Comparison of ENCODE assay signal across 8 cellular contexts in the genomic region with DNA sequence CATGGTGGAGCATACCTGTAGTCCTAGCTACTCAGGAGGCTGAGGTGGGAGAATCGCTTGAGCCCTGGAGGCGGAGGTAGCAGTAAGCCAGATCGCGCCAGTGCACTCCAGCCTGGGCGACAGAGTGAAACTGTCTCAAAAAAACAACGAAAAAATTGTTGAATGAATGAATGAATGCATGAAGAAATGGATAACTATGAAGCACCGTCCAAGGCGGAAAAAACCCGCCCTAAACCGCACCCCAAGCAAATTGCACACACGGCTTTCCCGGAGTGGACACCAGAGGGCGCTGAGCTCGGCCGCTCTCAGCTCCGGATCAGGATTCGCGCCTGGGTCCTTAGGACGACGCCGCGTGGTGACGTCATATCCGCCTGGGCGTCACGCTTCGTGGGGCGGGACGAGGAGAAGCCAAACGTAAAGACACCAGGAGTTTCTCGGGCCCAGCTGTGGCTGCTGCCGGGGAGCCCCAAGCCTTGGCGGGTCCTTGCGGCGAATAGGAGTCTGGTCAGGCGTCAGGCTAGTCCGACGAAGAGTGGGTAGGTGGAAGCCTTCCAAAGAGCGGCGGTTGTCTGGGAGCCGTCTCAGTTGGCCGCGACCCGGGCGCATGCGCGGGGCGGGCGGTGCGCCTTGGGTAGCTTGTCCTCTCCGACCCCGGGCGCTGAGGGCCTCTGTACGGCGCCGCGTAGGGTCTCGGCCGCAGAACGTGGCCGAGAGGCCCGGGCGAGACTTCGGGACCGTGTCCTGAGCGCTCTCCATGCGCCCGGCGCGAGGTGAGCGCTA. TPM values are rescaled to one million over a fixed set of nuclear protein-coding genes. Genes with fewer than 3 reads are reported as not detected.
DNase-seq lines count a peak whose midpoint lies in the region; ATAC-seq, FAIRE-seq and TF ChIP-seq lines count a peak whose summit lies in the region.

A gene (plus strand): TSS at position 639 of the 780 bp plus-strand sequence. CDS start 11,094 bp downstream, outside the sequence.
A gene (plus strand): TSS at position 364 of the 780 bp plus-strand sequence. CDS start 4,085 bp downstream, outside the sequence.

- H3K4me1 ChIP-seq in H1 (replicated peaks in 1 of 4; ENCODE audit: control insufficient read depth in 3 of 4, insufficient read depth in 4 of 4, low read length in 3 of 4) (no peaks in the 10 kb centered on the region), mesenchymal stem cell (ENCODE audit: control insufficient read depth, insufficient read depth, low read depth, low read length) (peaks cover 7% of the 10 kb centered on the region)

- no peak within 1 kb of the TSS for H3K14ac ChIP-seq in H1 (ENCODE audit: insufficient read length)
- peak within 1 kb of the TSS in 1 of 2 experiments; percentile 98 for H3K14ac ChIP-seq in mesenchymal stem cell (ENCODE audit: low read length in 2 of 2)

- H3K9me3 ChIP-seq in H1 (ENCODE audit: insufficient read depth in 2 of 2, low read depth in 1 of 2, low read length in 1 of 2), result no peaks in the 10 kb centered on the region
- H3K9me3 ChIP-seq in mesenchymal stem cell (ENCODE audit: control insufficient read depth, low read length), result no peaks in the 10 kb centered on the region

- H3K36me3 Mint-ChIP-seq in activated CD8-positive, alpha-beta memory T cell treated with anti-CD3 and anti-CD28 coated beads, Interleukin-2, amount 10 ng/mL, durations not matched to agents 7 days and 5 days, result peaks cover 12% of the 10 kb centered on the region

- H4K91ac ChIP-seq in H1 (replicated peaks; ENCODE audit: insufficient read length, low read length) (peak within 1 kb of the TSS; percentile 69), mesenchymal stem cell (ENCODE audit: low read length) (peak within 1 kb of the TSS; percentile 65)

- H2AK5ac ChIP-seq in H1 (ENCODE audit: low read depth, low read length), result no peak within 1 kb of the TSS; the same call in 1 of the 2 replicates
- H2AK5ac ChIP-seq in mesenchymal stem cell (ENCODE audit: low read length, severe bottlenecking), result no peak within 1 kb of the TSS

- peaks cover 22 to 38% of the 10 kb centered on the region in 2 experiments for H3K79me2 ChIP-seq in H1 (ENCODE audit: control insufficient read depth in 1 of 2, insufficient read depth in 2 of 2, low read length in 2 of 2)

- H3K56ac ChIP-seq in H1 (replicated peaks; ENCODE audit: insufficient read length, low read depth, low read length), result peak within 1 kb of the TSS; percentile 97

- no peaks in the 10 kb centered on the region for H3K9me3 Mint-ChIP-seq in activated CD8-positive, alpha-beta memory T cell treated with anti-CD3 and anti-CD28 coated beads, Interleukin-2, amount 10 ng/mL, durations not matched to agents 7 days and 5 days (ENCODE audit: low read depth)

- H2AFZ ChIP-seq in H1 (ENCODE audit: low read length) (peak within 1 kb of the TSS; percentile 79; the same call in 1 of the 2 replicates), mesenchymal stem cell (ENCODE audit: low read depth, low read length) (peak within 1 kb of the TSS; percentile 86)

- H3K4me3 Mint-ChIP-seq in activated CD8-positive, alpha-beta memory T cell treated with anti-CD3 and anti-CD28 coated beads, Interleukin-2, amount 10 ng/mL, durations not matched to agents 7 days and 5 days, result peak within 1 kb of the TSS; percentile 98

- H3K18ac ChIP-seq in H1 (ENCODE audit: extremely low read depth, low read length) (peak within 1 kb of the TSS; percentile 99), mesenchymal stem cell (ENCODE audit: low read depth in 1 of 2, low read length in 2 of 2) (peak within 1 kb of the TSS; percentile 91 to 99)

- peaks cover 8 to 11% of the 10 kb centered on the region in 2 experiments for H4K20me1 ChIP-seq in H1 (replicated peaks in 1 of 2; ENCODE audit: control insufficient read depth in 1 of 2, insufficient read depth in 2 of 2, low read length in 2 of 2)

- FAIRE-seq in H1 (lab: Jason Lieb, UNC), result peak; percentile 57

- H3K79me1 ChIP-seq in H1 (ENCODE audit: low read depth, low read length), result peaks cover 6% of the 10 kb centered on the region
- peaks cover 5% of the 10 kb centered on the region for H3K79me1 ChIP-seq in mesenchymal stem cell (replicated peaks; ENCODE audit: low read length, poor library complexity, severe bottlenecking)

- H2BK15ac ChIP-seq in H1 (ENCODE audit: low read length) (peak within 1 kb of the TSS; percentile 61), mesenchymal stem cell (ENCODE audit: low read depth, poor library complexity, severe bottlenecking) (peak within 1 kb of the TSS; percentile 77)

- WGBS in H1 (ENCODE audit: extremely low coverage in 1 of 2, insufficient coverage in 1 of 2, insufficient read length in 1 of 2, insufficient replicate concordance in 2 of 2, low coverage in 1 of 2, low lambda C conversion rate in 2 of 2, missing lambda C conversion rate in 1 of 2), 2 experiments, result 8% methylated on average over 64 of the region's 71 CpGs; no CpG with 5 or more reads in 1 of the 2 experiments
- 6% methylated on average over 67 of the region's 71 CpGs for WGBS in mesenchymal stem cell

- peak; percentile 28 to 47; a peak in 3 of 4 replicates for TF ChIP-seq RAD21 in H1 (IDR thresholded peaks at IDR 0.05 in 1 of 2, conservative IDR thresholded peaks at IDR 0.05 in 1 of 2; ENCODE audit: low read depth in 2 of 2, low read length in 2 of 2)

- H3K4me3 ChIP-seq in H1 (ENCODE audit: extremely low read depth in 1 of 4, insufficient read depth in 2 of 4, low read depth in 3 of 4, low read length in 4 of 4) (peak within 1 kb of the TSS; percentile 82 to 95 (median 93)), mesenchymal stem cell (ENCODE audit: insufficient read depth in 1 of 2, low read depth in 1 of 2, low read length in 2 of 2) (peak within 1 kb of the TSS; percentile 68 to 85)

- H3K9ac ChIP-seq in H1 (replicated peaks in 1 of 4; ENCODE audit: extremely low read depth in 1 of 4, low read depth in 3 of 4, low read length in 3 of 4), result peak within 1 kb of the TSS; percentile 91 to 98 (median 96)
- H3K9ac ChIP-seq in mesenchymal stem cell (ENCODE audit: low read length), result peak within 1 kb of the TSS; percentile 99

- peak within 1 kb of the TSS; percentile 96 for H4K5ac ChIP-seq in H1 (ENCODE audit: insufficient read length, low read depth, low read length)

- peak; percentile 75 to 96 for TF ChIP-seq POLR2A in H1 (IDR thresholded peaks at IDR 0.05; ENCODE audit: control extremely low read depth in 1 of 2, low read depth in 2 of 2, low read length in 2 of 2)

- H2BK120ac ChIP-seq in H1 (replicated peaks; ENCODE audit: low read depth, low read length) (no peak within 1 kb of the TSS), mesenchymal stem cell (ENCODE audit: low read depth, low read length) (no peak within 1 kb of the TSS)

- H3K4me1 Mint-ChIP-seq in activated CD8-positive, alpha-beta memory T cell treated with anti-CD3 and anti-CD28 coated beads, Interleukin-2, amount 10 ng/mL, durations not matched to agents 7 days and 5 days, result peaks cover 32% of the 10 kb centered on the region

- H2BK12ac ChIP-seq in H1 (ENCODE audit: low read depth, low read length), result peak within 1 kb of the TSS; percentile 50; the same call in 1 of the 2 replicates
- peak within 1 kb of the TSS in 1 of 2 experiments; percentile 90 for H2BK12ac ChIP-seq in mesenchymal stem cell (ENCODE audit: low read length in 2 of 2)

- H3K36me3 ChIP-seq in H1 (ENCODE audit: control insufficient read depth in 2 of 4, insufficient read depth in 4 of 4, low read length in 3 of 4), result peaks cover 2 to 14% (median 10%) of the 10 kb centered on the region in 4 experiments; a peak in 7 of 8 replicates
- peaks cover 8 to 23% of the 10 kb centered on the region in 2 experiments for H3K36me3 ChIP-seq in mesenchymal stem cell (ENCODE audit: control insufficient read depth in 1 of 2, insufficient read depth in 2 of 2, low read depth in 1 of 2, low read length in 2 of 2)

- H3K27ac ChIP-seq in H1 (ENCODE audit: low read depth, low read length) (peak within 1 kb of the TSS; percentile 97), mesenchymal stem cell (ENCODE audit: low read length, poor library complexity, severe bottlenecking) (peak within 1 kb of the TSS; percentile 97)

- TF ChIP-seq CTCF in H1 (IDR thresholded peaks at IDR 0.05; ENCODE audit: control extremely low read depth in 1 of 3, insufficient read depth in 1 of 3, low read depth in 1 of 3, low read length in 3 of 3), result peak; percentile 86 to 98 (median 92)

- H3K27me3 ChIP-seq in H1 (replicated peaks in 1 of 4; ENCODE audit: control insufficient read depth in 3 of 4, extremely low read depth in 1 of 4, insufficient read depth in 3 of 4, low read length in 3 of 4) (no peaks in the 10 kb centered on the region; a peak in 1 of 7 replicates), mesenchymal stem cell (ENCODE audit: control insufficient read depth in 1 of 2, insufficient read depth in 1 of 2, low read length in 2 of 2) (peaks cover 14 to 20% of the 10 kb centered on the region in 2 experiments)

- peaks cover 5% of the 10 kb centered on the region; the same call in 1 of the 2 replicates for H3K23me2 ChIP-seq in H1 (ENCODE audit: low read depth, low read length)

- no peak within 1 kb of the TSS for H2BK20ac ChIP-seq in H1 (ENCODE audit: low read length)

- H3K23ac ChIP-seq in H1 (ENCODE audit: insufficient read length) (no peak within 1 kb of the TSS), mesenchymal stem cell (ENCODE audit: low read length in 2 of 2) (no peak within 1 kb of the TSS)

- peaks cover 14% of the 10 kb centered on the region for H3K27me3 Mint-ChIP-seq in activated CD8-positive, alpha-beta memory T cell treated with anti-CD3 and anti-CD28 coated beads, Interleukin-2, amount 10 ng/mL, durations not matched to agents 7 days and 5 days

- peak within 1 kb of the TSS; percentile 89 to 94 for H3K4me2 ChIP-seq in H1 (ENCODE audit: insufficient read depth in 1 of 2, low read depth in 2 of 2, low read length in 2 of 2)
- H3K4me2 ChIP-seq in mesenchymal stem cell (ENCODE audit: low read length, poor library complexity, severe bottlenecking), result peak within 1 kb of the TSS; percentile 79

- ATAC-seq in GM21381 (IDR thresholded peaks at IDR 0.05; ENCODE audit: unreplicated experiment), result peak; percentile 87
- ATAC-seq in activated CD8-positive, alpha-beta memory T cell treated with anti-CD3 and anti-CD28 coated beads, Interleukin-2, amount 10 ng/mL, durations not matched to agents 7 days and 5 days, result peak; percentile 91

- no peak within 1 kb of the TSS for H3K4ac ChIP-seq in H1 (replicated peaks; ENCODE audit: insufficient read length, low read depth, low read length)
- H3K4ac ChIP-seq in mesenchymal stem cell (ENCODE audit: low read depth in 1 of 2, low read length in 2 of 2), result peak within 1 kb of the TSS; percentile 24 to 99

- peak within 1 kb of the TSS; percentile 99 for H3K27ac Mint-ChIP-seq in activated CD8-positive, alpha-beta memory T cell treated with anti-CD3 and anti-CD28 coated beads, Interleukin-2, amount 10 ng/mL, durations not matched to agents 7 days and 5 days

- peak within 1 kb of the TSS; percentile 99; the same call in 1 of the 2 replicates for H4K8ac ChIP-seq in H1 (ENCODE audit: extremely low read depth, insufficient read depth, low read length)
- peak within 1 kb of the TSS; percentile 77 for H4K8ac ChIP-seq in mesenchymal stem cell (ENCODE audit: low read length)

- CTCF ChIA-PET in activated CD8-positive, alpha-beta memory T cell treated with anti-CD3 and anti-CD28 coated beads, Interleukin-2, amount 10 ng/mL, durations not matched to agents 7 days and 5 days (lab: Charles Lee), result interaction anchor here (0.7 to 4.6 kb wide), 62 partner anchors 8 to 1078 kb away, joined by 3 to 59 read pairs (median 5); a partner anchor contains a TSS
- CTCF ChIA-PET in H1 (lab: Charles Lee; ENCODE audit: partially characterized antibody), result interaction anchor here (0.6 to 14.4 kb wide), 62 partner anchors 9 to 324 kb away, joined by 3 to 128 read pairs (median 4); a partner anchor contains a TSS

- H2BK5ac ChIP-seq in H1 (ENCODE audit: low read depth, low read length) (peak within 1 kb of the TSS; percentile 97), mesenchymal stem cell (ENCODE audit: low read depth, low read length, poor library complexity, severe bottlenecking) (peak within 1 kb of the TSS; percentile 97)

- peak in 1 of 2 experiments; percentile 63; a peak in 1 of 3 replicates for TF ChIP-seq EP300 in H1 (IDR thresholded peaks at IDR 0.05; ENCODE audit: borderline replicate concordance in 1 of 2, low read depth in 2 of 2, low read length in 2 of 2)

- POLR2A ChIA-PET in H1 (lab: Charles Lee; ENCODE audit: partially characterized antibody), result interaction anchor here (0.6 to 4.4 kb wide), 33 partner anchors 13 to 355 kb away, joined by 3 to 64 read pairs (median 4); a partner anchor contains a TSS

- DNase-seq in D341Med (ENCODE audit: low spot score) (peak; percentile 97), HUDEP-2 (lab: John Stamatoyannopoulos, UW; ENCODE audit: unreplicated experiment in 76 of 76) (peak; percentile 45 to 96 (median 92)), NOMO-1 treated with dmso at 0.1 percent for 144 hours (lab: John Stamatoyannopoulos, UW; ENCODE audit: unreplicated experiment) (peak; percentile 95), H1 (ENCODE audit: low read depth in 1 of 2, low spot score in 2 of 2) (peak; percentile 90 to 99), mesenchymal stem cell (peak; percentile 97)
- DNase-seq in activated CD8-positive, alpha-beta memory T cell treated with anti-CD3 and anti-CD28 coated beads, Interleukin-2, amount 10 ng/mL, durations not matched to agents 7 days and 5 days, result peak; percentile 99
- peak; percentile 98 for DNase-seq in stimulated activated CD8-positive, alpha-beta memory T cell treated with anti-CD3 and anti-CD28 coated beads, Interleukin-12 subunit alpha, Interleukin-12 subunit beta, amount 100 ng/mL, for 4 hours (ENCODE audit: low read depth)

RNA-seq across cellular contexts. Expression of the first gene that starts in this region (rescaled TPM):
- total RNA-seq in activated CD8-positive, alpha-beta memory T cell treated with anti-CD3 and anti-CD28 coated beads, Interleukin-2, amount 10 ng/mL, durations not matched to agents 7 days and 5 days, result 1 to 10 TPM; 6.9 to 7.4 TPM
- total RNA-seq in H1 (2021; fragmentation: NEBNext Ultra II Directional; extraction: Animal tissue kit (Norgen Biotek cat#: 25700)), result 10.3 and 10.8 TPM in 2 replicates
- polyA plus RNA-seq in H1 (2011; rRNA removed), result 5.6 and 8.8 TPM in 2 replicates
- polyA plus RNA-seq in H1 (2011; cell fraction: cytosol; rRNA removed), result 9.4 TPM
- polyA plus RNA-seq in H1 (2011; cell fraction: nucleus; rRNA removed), result 2.5 TPM
- polyA plus RNA-seq in H1 (2012, experiment 1 of 2), result 8.1 to 9.9 TPM (median 8.7 TPM) in 4 replicates
- 6.8 TPM for polyA plus RNA-seq in H1 (2012, experiment 2 of 2)
- 2.4 TPM for polyA plus RNA-seq in H1 (2013, experiment 1 of 2)
- 3.2 TPM for polyA plus RNA-seq in H1 (2013, experiment 2 of 2)
- polyA minus RNA-seq in H1 (2011; rRNA and poly(A)+ RNA removed), result 10.8 TPM in 2 replicates
- polyA minus RNA-seq in H1 (2011; cell fraction: cytosol; rRNA and poly(A)+ RNA removed), result 1.0 TPM
- 3.2 TPM for polyA minus RNA-seq in H1 (2011; cell fraction: nucleus; rRNA and poly(A)+ RNA removed)
- polyA plus RNA-seq in mesenchymal stem cell (2013, experiment 1 of 2), result 4.0 TPM
- polyA plus RNA-seq in mesenchymal stem cell (2013, experiment 2 of 2), result 5.2 TPM

RNA-seq across cellular contexts. Expression of the second gene that starts in this region (rescaled TPM):
- 10 to 100 TPM; 12.9 to 16.9 TPM for total RNA-seq in activated CD8-positive, alpha-beta memory T cell treated with anti-CD3 and anti-CD28 coated beads, Interleukin-2, amount 10 ng/mL, durations not matched to agents 7 days and 5 days
- total RNA-seq in H1 (2021; fragmentation: NEBNext Ultra II Directional; extraction: Animal tissue kit (Norgen Biotek cat#: 25700)), result 19.8 and 23.4 TPM in 2 replicates
- 6.9 and 11.7 TPM in 2 replicates for polyA plus RNA-seq in H1 (2011; rRNA removed)
- polyA plus RNA-seq in H1 (2011; cell fraction: cytosol; rRNA removed), result 14.7 TPM
- polyA plus RNA-seq in H1 (2011; cell fraction: nucleus; rRNA removed), result 6.2 TPM
- polyA plus RNA-seq in H1 (2012, experiment 1 of 2), result 9.6 to 13.0 TPM (median 10.4 TPM) in 4 replicates
- polyA plus RNA-seq in H1 (2012, experiment 2 of 2), result 4.4 TPM
- polyA plus RNA-seq in H1 (2013, experiment 1 of 2), result 14.6 TPM
- 14.7 TPM for polyA plus RNA-seq in H1 (2013, experiment 2 of 2)
- 7.8 and 16.6 TPM in 2 replicates for polyA minus RNA-seq in H1 (2011; rRNA and poly(A)+ RNA removed)
- polyA minus RNA-seq in H1 (2011; cell fraction: cytosol; rRNA and poly(A)+ RNA removed), result 4.1 TPM
- 10.2 TPM for polyA minus RNA-seq in H1 (2011; cell fraction: nucleus; rRNA and poly(A)+ RNA removed)
- 11.6 TPM for polyA plus RNA-seq in mesenchymal stem cell (2013, experiment 1 of 2)
- polyA plus RNA-seq in mesenchymal stem cell (2013, experiment 2 of 2), result 11.5 TPM

Comparison
In these comparisons a context has a peak if more than half of its experiments do, and no peak if none do; other contexts are left out.
1. Peak in every context shown above with its lines: DNase-seq, ATAC-seq, H3K4me3 ChIP-seq and H3K27ac ChIP-seq.